In the genomic region with DNA sequence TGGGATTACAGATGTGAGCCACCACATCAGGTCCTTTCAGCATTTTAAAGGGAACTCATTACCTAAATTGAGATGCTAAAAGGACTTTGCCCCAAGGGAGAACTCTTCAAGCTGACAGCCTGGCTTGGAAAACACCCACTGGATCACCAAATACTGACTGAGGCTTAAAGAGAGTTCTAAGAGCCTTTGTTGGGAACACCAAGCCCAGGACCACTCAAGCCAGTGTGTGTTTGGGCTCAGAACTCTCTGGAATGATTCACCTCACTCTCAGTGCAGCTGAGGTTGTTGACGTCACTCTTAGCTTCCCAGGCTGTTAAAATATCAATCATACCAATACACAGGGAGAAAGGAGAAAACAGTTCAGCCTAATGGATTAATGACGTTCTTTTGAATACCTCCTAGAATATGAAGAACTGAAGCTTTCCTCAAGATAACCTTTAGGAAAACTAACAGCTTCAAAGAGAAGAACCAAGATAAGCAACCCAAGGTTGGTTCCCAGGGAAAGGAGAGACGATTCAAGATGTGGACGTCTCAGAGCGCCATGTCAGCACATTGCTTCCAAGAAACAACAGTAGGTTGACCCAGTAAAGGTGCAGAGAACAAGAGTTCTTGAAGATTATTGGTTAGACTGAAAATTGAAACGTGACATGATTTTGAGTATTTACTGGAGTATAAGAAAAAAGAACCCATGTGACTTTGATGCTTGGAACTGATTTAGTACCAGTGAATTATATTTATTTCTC, we compare ENCODE assay signal across 16 cellular contexts.
"Had no signal": no experiment of that assay in that cellular context is flagged by ENCODE, and none has a peak within 500 bp of the region (broad histone marks: within the 10 kb centered on the region; RNA-seq: fewer than 3 reads in every experiment).

No MANE protein-coding gene starts in this region.

- H3K27me3 ChIP-seq: gastrocnemius medialis, heart right ventricle, right atrium auricular region, uterus had no signal

- ATAC-seq: gastrocnemius medialis; heart right ventricle; left lobe of liver; naive thymus-derived CD4-positive, alpha-beta T cell had no signal

- H3K27ac ChIP-seq: gastrocnemius medialis, heart right ventricle, right atrium auricular region, uterus had no signal

- H3K9me3 ChIP-seq: uterus had no signal

- H3K36me3 ChIP-seq: gastrocnemius medialis, heart right ventricle, right atrium auricular region, uterus had no signal

- H3K27ac Mint-ChIP-seq: naive thymus-derived CD4-positive, alpha-beta T cell; nephron progenitor cell had no signal

- H3K4me3 ChIP-seq: gastrocnemius medialis, heart right ventricle, right atrium auricular region, smooth muscle cell, uterus had no signal

- FAIRE-seq: colon had no signal

- H3K4me1 ChIP-seq: gastrocnemius medialis, heart right ventricle, uterus had no signal

- H3K27me3 Mint-ChIP-seq: naive thymus-derived CD4-positive, alpha-beta T cell had no signal

- DNase-seq: dermis blood vessel endothelial cell; effector CD4-positive, alpha-beta T cell; gastrocnemius medialis; heart right ventricle; hypothalamus; mammary epithelial cell; naive thymus-derived CD4-positive, alpha-beta T cell; nephron progenitor cell; posterior cingulate gyrus; stimulated activated CD4-positive, alpha-beta T cell treated with anti-CD3 and anti-CD28 coated beads, Interleukin-2, amount 100 ng/mL, for 48 hours; stimulated activated naive CD4-positive, alpha-beta T cell treated with Interleukin-2 at 50 U/mL for 16 hours; uterus had no signal

- H3K4me2 ChIP-seq: smooth muscle cell had no signal

- H3K4me3 Mint-ChIP-seq: naive thymus-derived CD4-positive, alpha-beta T cell; nephron progenitor cell had no signal
